Comparison of ENCODE assay signal across 1 cellular context in the genomic region with DNA sequence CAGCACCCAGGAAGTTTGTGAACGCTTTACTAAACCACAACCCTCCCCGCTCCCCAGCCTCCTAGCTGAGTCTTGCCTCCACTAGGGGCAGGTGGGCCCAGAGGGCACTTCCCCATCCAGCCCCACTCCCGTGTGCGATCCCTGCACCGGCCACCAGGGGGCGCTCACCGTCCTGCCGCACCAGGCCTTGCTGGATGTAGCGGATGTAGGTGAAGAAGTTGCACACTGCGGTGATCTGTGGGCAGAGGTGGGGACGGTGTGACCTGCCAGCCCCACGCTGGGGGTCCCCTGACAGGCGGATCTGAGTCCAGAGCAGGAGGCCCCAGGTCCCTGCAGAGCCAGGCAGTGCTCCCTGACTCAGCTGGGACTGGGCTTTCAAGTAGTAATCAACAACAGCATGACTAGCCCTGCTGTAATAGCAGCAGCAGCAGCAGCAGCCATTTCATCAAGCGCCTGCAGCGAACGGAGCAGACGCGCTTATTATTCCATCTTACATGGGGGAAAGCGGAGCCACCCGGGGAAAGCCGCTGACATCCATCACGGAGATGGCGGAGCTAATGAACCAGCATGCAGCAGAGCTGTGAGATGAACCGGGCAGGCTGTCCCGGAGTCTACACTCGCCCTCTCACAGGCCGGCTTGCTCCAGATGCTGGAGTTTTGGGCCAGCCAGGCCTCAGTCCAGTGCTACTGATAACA.
TF ChIP-seq lines count a peak whose summit lies in the region.

No MANE protein-coding gene starts in this region.

TF ChIP-seq in HepG2, 621 proteins besides CTCF, POLR2A, EP300 and RAD21 (continued from another document and continues in another):
- TF ChIP-seq, protein P1, sequence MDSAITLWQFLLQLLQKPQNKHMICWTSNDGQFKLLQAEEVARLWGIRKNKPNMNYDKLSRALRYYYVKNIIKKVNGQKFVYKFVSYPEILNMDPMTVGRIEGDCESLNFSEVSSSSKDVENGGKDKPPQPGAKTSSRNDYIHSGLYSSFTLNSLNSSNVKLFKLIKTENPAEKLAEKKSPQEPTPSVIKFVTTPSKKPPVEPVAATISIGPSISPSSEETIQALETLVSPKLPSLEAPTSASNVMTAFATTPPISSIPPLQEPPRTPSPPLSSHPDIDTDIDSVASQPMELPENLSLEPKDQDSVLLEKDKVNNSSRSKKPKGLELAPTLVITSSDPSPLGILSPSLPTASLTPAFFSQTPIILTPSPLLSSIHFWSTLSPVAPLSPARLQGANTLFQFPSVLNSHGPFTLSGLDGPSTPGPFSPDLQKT (CRISPR knock-in tag; IDR thresholded peaks at IDR 0.05; ENCODE audit: borderline replicate concordance), result no peak
- TF ChIP-seq ZMAT3 (CRISPR knock-in tag; conservative IDR thresholded peaks at IDR 0.05) (no peak), SETDB1 (CRISPR knock-in tag; IDR thresholded peaks at IDR 0.05; ENCODE audit: borderline replicate concordance) (no peak), THAP11 (CRISPR knock-in tag; IDR thresholded peaks at IDR 0.05) (peak; percentile 58), ZSCAN30 (CRISPR knock-in tag; IDR thresholded peaks at IDR 0.05) (no peak), ZNF776 (CRISPR knock-in tag; IDR thresholded peaks at IDR 0.05) (no peak), ZNF773 (CRISPR knock-in tag; IDR thresholded peaks at IDR 0.05; ENCODE audit: borderline replicate concordance) (no peak), ESRRA (CRISPR knock-in tag; IDR thresholded peaks at IDR 0.05; ENCODE audit: low read depth) (no peak), FLYWCH1 (CRISPR knock-in tag; IDR thresholded peaks at IDR 0.05) (no peak), FOXK1 (CRISPR knock-in tag; IDR thresholded peaks at IDR 0.05; ENCODE audit: borderline replicate concordance, low read depth) (peak; percentile 52; the same call in 1 of the 2 replicates), TAF15 (IDR thresholded peaks at IDR 0.05; ENCODE audit: low read depth, low read length, poor library complexity, severe bottlenecking) (peak; percentile 89), RFX3 (CRISPR knock-in tag; IDR thresholded peaks at IDR 0.05) (no peak), MAF1 (CRISPR knock-in tag; IDR thresholded peaks at IDR 0.05; ENCODE audit: borderline replicate concordance) (no peak), RFX1 (IDR thresholded peaks at IDR 0.05) (no peak), ZNF343 (CRISPR knock-in tag; IDR thresholded peaks at IDR 0.05) (no peak), GATAD2A (CRISPR knock-in tag; IDR thresholded peaks at IDR 0.05) (peak; percentile 59; the same call in 1 of the 2 replicates), CREM (IDR thresholded peaks at IDR 0.05) (no peak), CREM (CRISPR knock-in tag; IDR thresholded peaks at IDR 0.05) (no peak), NFE2L2 (IDR thresholded peaks at IDR 0.05; ENCODE audit: low read length) (no peak), ZNF546 (CRISPR knock-in tag; conservative IDR thresholded peaks at IDR 0.05) (no peak), PHF20 (CRISPR knock-in tag; IDR thresholded peaks at IDR 0.05) (no peak), AGO2 (optimal IDR thresholded peaks at IDR 0.05; ENCODE audit: low read depth, low read length) (no peak), TMF1 (CRISPR knock-in tag; IDR thresholded peaks at IDR 0.05; ENCODE audit: low read depth) (no peak), RORA (CRISPR knock-in tag; IDR thresholded peaks at IDR 0.05) (no peak), PPARG (CRISPR knock-in tag; conservative IDR thresholded peaks at IDR 0.05) (0 out of 2 replicates have a peak, but pooled peaks have one; percentile 41), ZFP36 (IDR thresholded peaks at IDR 0.05; ENCODE audit: borderline replicate concordance, low read depth, low read length, partially characterized antibody) (peak; percentile 55), ZNF232 (CRISPR knock-in tag; IDR thresholded peaks at IDR 0.05; ENCODE audit: borderline replicate concordance) (no peak; the same call in 1 of the 2 replicates), TP53 (CRISPR knock-in tag; conservative IDR thresholded peaks at IDR 0.05) (no peak), HOXA3 (CRISPR knock-in tag; IDR thresholded peaks at IDR 0.05) (0 out of 2 replicates have a peak, but pooled peaks have one; percentile 16), ONECUT2 (CRISPR knock-in tag; IDR thresholded peaks at IDR 0.05) (no peak), ZFP36L2 (CRISPR knock-in tag; IDR thresholded peaks at IDR 0.05) (no peak), RXRB (CRISPR knock-in tag; IDR thresholded peaks at IDR 0.05; ENCODE audit: borderline replicate concordance) (peak; percentile 58; the same call in 1 of the 2 replicates), ZKSCAN8 (CRISPR knock-in tag; IDR thresholded peaks at IDR 0.05; ENCODE audit: borderline replicate concordance) (no peak; the same call in 1 of the 2 replicates)
- TF ChIP-seq, protein P2, sequence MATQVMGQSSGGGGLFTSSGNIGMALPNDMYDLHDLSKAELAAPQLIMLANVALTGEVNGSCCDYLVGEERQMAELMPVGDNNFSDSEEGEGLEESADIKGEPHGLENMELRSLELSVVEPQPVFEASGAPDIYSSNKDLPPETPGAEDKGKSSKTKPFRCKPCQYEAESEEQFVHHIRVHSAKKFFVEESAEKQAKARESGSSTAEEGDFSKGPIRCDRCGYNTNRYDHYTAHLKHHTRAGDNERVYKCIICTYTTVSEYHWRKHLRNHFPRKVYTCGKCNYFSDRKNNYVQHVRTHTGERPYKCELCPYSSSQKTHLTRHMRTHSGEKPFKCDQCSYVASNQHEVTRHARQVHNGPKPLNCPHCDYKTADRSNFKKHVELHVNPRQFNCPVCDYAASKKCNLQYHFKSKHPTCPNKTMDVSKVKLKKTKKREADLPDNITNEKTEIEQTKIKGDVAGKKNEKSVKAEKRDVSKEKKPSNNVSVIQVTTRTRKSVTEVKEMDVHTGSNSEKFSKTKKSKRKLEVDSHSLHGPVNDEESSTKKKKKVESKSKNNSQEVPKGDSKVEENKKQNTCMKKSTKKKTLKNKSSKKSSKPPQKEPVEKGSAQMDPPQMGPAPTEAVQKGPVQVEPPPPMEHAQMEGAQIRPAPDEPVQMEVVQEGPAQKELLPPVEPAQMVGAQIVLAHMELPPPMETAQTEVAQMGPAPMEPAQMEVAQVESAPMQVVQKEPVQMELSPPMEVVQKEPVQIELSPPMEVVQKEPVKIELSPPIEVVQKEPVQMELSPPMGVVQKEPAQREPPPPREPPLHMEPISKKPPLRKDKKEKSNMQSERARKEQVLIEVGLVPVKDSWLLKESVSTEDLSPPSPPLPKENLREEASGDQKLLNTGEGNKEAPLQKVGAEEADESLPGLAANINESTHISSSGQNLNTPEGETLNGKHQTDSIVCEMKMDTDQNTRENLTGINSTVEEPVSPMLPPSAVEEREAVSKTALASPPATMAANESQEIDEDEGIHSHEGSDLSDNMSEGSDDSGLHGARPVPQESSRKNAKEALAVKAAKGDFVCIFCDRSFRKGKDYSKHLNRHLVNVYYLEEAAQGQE (IDR thresholded peaks at IDR 0.05; ENCODE audit: borderline replicate concordance in 1 of 2, low read depth in 1 of 2, low read length in 2 of 2), result no peak
- TF ChIP-seq, protein P3, sequence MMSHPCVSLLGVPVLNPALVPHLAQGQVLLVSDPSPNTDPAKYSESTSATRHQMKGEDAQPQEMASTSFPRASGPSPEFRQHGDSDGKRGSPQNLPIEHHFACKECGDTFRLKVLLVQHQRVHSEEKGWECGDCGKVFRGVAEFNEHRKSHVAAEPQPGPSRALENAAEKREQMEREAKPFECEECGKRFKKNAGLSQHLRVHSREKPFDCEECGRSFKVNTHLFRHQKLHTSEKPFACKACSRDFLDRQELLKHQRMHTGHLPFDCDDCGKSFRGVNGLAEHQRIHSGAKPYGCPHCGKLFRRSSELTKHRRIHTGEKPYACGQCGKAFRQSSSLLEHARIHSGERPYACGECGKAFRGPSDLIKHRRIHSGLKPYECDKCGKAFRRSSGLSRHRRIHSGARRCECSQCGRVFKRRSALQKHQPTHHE (CRISPR knock-in tag; IDR thresholded peaks at IDR 0.05; ENCODE audit: borderline replicate concordance), result no peak
- TF ChIP-seq, protein P4, sequence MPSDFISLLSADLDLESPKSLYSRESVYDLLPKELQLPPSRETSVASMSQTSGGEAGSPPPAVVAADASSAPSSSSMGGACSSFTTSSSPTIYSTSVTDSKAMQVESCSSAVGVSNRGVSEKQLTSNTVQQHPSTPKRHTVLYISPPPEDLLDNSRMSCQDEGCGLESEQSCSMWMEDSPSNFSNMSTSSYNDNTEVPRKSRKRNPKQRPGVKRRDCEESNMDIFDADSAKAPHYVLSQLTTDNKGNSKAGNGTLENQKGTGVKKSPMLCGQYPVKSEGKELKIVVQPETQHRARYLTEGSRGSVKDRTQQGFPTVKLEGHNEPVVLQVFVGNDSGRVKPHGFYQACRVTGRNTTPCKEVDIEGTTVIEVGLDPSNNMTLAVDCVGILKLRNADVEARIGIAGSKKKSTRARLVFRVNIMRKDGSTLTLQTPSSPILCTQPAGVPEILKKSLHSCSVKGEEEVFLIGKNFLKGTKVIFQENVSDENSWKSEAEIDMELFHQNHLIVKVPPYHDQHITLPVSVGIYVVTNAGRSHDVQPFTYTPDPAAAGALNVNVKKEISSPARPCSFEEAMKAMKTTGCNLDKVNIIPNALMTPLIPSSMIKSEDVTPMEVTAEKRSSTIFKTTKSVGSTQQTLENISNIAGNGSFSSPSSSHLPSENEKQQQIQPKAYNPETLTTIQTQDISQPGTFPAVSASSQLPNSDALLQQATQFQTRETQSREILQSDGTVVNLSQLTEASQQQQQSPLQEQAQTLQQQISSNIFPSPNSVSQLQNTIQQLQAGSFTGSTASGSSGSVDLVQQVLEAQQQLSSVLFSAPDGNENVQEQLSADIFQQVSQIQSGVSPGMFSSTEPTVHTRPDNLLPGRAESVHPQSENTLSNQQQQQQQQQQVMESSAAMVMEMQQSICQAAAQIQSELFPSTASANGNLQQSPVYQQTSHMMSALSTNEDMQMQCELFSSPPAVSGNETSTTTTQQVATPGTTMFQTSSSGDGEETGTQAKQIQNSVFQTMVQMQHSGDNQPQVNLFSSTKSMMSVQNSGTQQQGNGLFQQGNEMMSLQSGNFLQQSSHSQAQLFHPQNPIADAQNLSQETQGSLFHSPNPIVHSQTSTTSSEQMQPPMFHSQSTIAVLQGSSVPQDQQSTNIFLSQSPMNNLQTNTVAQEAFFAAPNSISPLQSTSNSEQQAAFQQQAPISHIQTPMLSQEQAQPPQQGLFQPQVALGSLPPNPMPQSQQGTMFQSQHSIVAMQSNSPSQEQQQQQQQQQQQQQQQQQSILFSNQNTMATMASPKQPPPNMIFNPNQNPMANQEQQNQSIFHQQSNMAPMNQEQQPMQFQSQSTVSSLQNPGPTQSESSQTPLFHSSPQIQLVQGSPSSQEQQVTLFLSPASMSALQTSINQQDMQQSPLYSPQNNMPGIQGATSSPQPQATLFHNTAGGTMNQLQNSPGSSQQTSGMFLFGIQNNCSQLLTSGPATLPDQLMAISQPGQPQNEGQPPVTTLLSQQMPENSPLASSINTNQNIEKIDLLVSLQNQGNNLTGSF (CRISPR knock-in tag; IDR thresholded peaks at IDR 0.05), result no peak
- TF ChIP-seq, protein P5, sequence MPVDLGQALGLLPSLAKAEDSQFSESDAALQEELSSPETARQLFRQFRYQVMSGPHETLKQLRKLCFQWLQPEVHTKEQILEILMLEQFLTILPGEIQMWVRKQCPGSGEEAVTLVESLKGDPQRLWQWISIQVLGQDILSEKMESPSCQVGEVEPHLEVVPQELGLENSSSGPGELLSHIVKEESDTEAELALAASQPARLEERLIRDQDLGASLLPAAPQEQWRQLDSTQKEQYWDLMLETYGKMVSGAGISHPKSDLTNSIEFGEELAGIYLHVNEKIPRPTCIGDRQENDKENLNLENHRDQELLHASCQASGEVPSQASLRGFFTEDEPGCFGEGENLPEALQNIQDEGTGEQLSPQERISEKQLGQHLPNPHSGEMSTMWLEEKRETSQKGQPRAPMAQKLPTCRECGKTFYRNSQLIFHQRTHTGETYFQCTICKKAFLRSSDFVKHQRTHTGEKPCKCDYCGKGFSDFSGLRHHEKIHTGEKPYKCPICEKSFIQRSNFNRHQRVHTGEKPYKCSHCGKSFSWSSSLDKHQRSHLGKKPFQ (CRISPR knock-in tag; IDR thresholded peaks at IDR 0.05; ENCODE audit: insufficient replicate concordance), result no peak
- TF ChIP-seq, protein P6, sequence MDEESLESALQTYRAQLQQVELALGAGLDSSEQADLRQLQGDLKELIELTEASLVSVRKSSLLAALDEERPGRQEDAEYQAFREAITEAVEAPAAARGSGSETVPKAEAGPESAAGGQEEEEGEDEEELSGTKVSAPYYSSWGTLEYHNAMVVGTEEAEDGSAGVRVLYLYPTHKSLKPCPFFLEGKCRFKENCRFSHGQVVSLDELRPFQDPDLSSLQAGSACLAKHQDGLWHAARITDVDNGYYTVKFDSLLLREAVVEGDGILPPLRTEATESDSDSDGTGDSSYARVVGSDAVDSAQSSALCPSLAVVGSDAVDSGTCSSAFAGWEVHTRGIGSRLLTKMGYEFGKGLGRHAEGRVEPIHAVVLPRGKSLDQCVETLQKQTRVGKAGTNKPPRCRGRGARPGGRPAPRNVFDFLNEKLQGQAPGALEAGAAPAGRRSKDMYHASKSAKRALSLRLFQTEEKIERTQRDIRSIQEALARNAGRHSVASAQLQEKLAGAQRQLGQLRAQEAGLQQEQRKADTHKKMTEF (CRISPR knock-in tag; IDR thresholded peaks at IDR 0.05), result no peak
- TF ChIP-seq, protein P7, sequence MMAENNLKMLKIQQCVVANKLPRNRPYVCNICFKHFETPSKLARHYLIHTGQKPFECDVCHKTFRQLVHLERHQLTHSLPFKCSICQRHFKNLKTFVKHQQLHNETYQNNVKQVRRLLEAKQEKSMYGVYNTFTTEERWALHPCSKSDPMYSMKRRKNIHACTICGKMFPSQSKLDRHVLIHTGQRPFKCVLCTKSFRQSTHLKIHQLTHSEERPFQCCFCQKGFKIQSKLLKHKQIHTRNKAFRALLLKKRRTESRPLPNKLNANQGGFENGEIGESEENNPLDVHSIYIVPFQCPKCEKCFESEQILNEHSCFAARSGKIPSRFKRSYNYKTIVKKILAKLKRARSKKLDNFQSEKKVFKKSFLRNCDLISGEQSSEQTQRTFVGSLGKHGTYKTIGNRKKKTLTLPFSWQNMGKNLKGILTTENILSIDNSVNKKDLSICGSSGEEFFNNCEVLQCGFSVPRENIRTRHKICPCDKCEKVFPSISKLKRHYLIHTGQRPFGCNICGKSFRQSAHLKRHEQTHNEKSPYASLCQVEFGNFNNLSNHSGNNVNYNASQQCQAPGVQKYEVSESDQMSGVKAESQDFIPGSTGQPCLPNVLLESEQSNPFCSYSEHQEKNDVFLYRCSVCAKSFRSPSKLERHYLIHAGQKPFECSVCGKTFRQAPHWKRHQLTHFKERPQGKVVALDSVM (CRISPR knock-in tag; IDR thresholded peaks at IDR 0.05), result peak; percentile 65
- TF ChIP-seq, protein P8, sequence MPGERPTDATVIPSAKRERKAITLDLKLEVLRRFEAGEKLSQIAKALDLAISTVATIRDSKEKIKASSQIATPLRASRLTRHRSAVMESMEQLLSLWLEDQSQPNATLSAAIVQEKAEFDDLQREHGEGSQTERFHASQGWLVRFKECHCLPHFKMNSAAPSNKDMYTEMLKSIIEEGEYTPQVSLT (CRISPR knock-in tag; IDR thresholded peaks at IDR 0.05; ENCODE audit: borderline replicate concordance, low read depth), result no peak
